ENCODE assay signal across 27 cellular contexts in genomic region chr1:100565533-100565932, GRCh38. TPM values are rescaled to one million over a fixed set of nuclear protein-coding genes. Genes with fewer than 3 reads are reported as not detected.
"Had no signal": no experiment of that assay in that cellular context is flagged by ENCODE, and none has a peak within 500 bp of the region (broad histone marks: within the 10 kb centered on the region; RNA-seq: fewer than 3 reads in every experiment).

No MANE protein-coding gene starts in this region.

- DNase-seq: activated CD4-positive, alpha-beta T cell treated with anti-CD3 and anti-CD28 coated beads, Interleukin-2, amount 50 U/mL, for 1 hour; activated CD8-positive, alpha-beta memory T cell treated with anti-CD3 and anti-CD28 coated beads for 24 hours; activated CD8-positive, alpha-beta memory T cell treated with anti-CD3 and anti-CD28 coated beads, Interleukin-2, amount 50 U/mL, for 48 hours; activated effector memory CD4-positive, alpha-beta T cell treated with Interleukin-2 at 50 U/mL for 16 hours; activated naive CD4-positive, alpha-beta T cell treated with anti-CD3 and anti-CD28 coated beads, Interleukin-2, amount 10 ng/mL, durations not matched to agents 7 days and 5 days; activated T-cell treated with anti-CD3 and anti-CD28 coated beads, Interleukin-2, amount 50 U/mL, for 48 hours; aorta; brain microvascular endothelial cell; colonic mucosa; foreskin keratinocyte; glutamatergic neuron; hippocampal formation; lower lobe of right lung; nephron progenitor cell; occipital lobe; posterior cingulate gyrus; retina; stimulated activated CD4-positive, alpha-beta T cell treated with anti-CD3 and anti-CD28 coated beads, Interleukin-12 subunit alpha, Interleukin-12 subunit beta, amount 100 ng/mL, for 4 hours; stimulated activated CD4-positive, alpha-beta T cell treated with anti-CD3 and anti-CD28 coated beads, Interleukin-2, amount 100 ng/mL, for 24 hours; stimulated activated naive CD4-positive, alpha-beta T cell treated with Interleukin-2 at 50 U/mL for 16 hours; T1000; tibial artery; uterus had no signal

- H3K27ac Mint-ChIP-seq: activated naive CD4-positive, alpha-beta T cell treated with anti-CD3 and anti-CD28 coated beads, Interleukin-2, amount 10 ng/mL, durations not matched to agents 7 days and 5 days; mesothelial cell of epicardium; nephron progenitor cell had no signal

- H3K4me3 Mint-ChIP-seq: activated naive CD4-positive, alpha-beta T cell treated with anti-CD3 and anti-CD28 coated beads, Interleukin-2, amount 10 ng/mL, durations not matched to agents 7 days and 5 days; central memory CD8-positive, alpha-beta T cell; mesothelial cell of epicardium; nephron progenitor cell had no signal

- H3K36me3 Mint-ChIP-seq: activated naive CD4-positive, alpha-beta T cell treated with anti-CD3 and anti-CD28 coated beads, Interleukin-2, amount 10 ng/mL, durations not matched to agents 7 days and 5 days; mesothelial cell of epicardium had no signal

- H3K9me3 Mint-ChIP-seq: activated naive CD4-positive, alpha-beta T cell treated with anti-CD3 and anti-CD28 coated beads, Interleukin-2, amount 10 ng/mL, durations not matched to agents 7 days and 5 days; central memory CD8-positive, alpha-beta T cell had no signal

- H3K4me1 Mint-ChIP-seq: activated naive CD4-positive, alpha-beta T cell treated with anti-CD3 and anti-CD28 coated beads, Interleukin-2, amount 10 ng/mL, durations not matched to agents 7 days and 5 days; central memory CD8-positive, alpha-beta T cell; mesothelial cell of epicardium; nephron progenitor cell had no signal

- ATAC-seq: foreskin keratinocyte, lower lobe of right lung had no signal

RNA-seq across cellular contexts. Expression of gene GPR88, which starts 27.6 kb away (rescaled TPM):
- total RNA-seq: epithelial cell of proximal tubule, fibroblast of lung, foreskin keratinocyte, mesothelial cell of epicardium had no signal
